ENCODE assay signal across 8 cellular contexts in the genomic region with DNA sequence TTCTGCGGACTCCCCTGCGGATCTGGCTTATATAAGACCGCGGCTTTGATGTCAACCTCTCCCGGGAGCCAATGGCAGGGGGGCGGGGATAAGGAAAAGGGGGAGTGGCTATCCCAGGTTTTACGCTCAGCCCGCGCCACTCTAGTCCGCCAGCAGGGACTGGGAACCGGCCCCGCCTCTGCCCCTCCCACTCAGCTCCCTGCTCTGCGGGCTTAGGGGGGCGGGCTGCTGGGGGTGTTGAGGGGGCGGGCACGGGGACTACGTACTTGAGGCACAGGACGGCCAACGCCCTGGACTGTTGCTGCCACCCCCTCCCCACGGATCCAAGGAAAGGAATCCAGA. TPM values are rescaled to one million over a fixed set of nuclear protein-coding genes. Genes with fewer than 3 reads are reported as not detected.
DNase-seq lines count a peak whose midpoint lies in the region; ATAC-seq and TF ChIP-seq lines count a peak whose summit lies in the region.

A gene (minus strand): TSS at position 4 of the 342 bp plus-strand sequence. CDS start 219 bp downstream, outside the sequence.

- no peaks in the 10 kb centered on the region for H3K36me3 Mint-ChIP-seq in CD8-positive, alpha-beta memory T cell

- peak within 1 kb of the TSS; percentile 28 to 78 (median 67) for H3K4me3 Mint-ChIP-seq in CD8-positive, alpha-beta memory T cell

- TF ChIP-seq CTCF in breast epithelium (IDR thresholded peaks at IDR 0.05): no peak
- no peak for TF ChIP-seq CTCF in lower lobe of right lung (IDR thresholded peaks at IDR 0.05)

- no peaks in the 10 kb centered on the region for H3K36me3 ChIP-seq in CD8-positive, alpha-beta memory T cell (ENCODE audit: insufficient read depth, low read length)
- H3K36me3 ChIP-seq in breast epithelium (no peaks in the 10 kb centered on the region), lower lobe of right lung (no peaks in the 10 kb centered on the region)

- H3K27me3 Mint-ChIP-seq in CD8-positive, alpha-beta memory T cell: peaks cover 87 to 91% of the 10 kb centered on the region in 2 donors

- ATAC-seq in lower lobe of right lung (peak; percentile 37 to 66), HG02623 (IDR thresholded peaks at IDR 0.05; ENCODE audit: unreplicated experiment) (no peak), GM19035 (IDR thresholded peaks at IDR 0.05; ENCODE audit: unreplicated experiment) (no peak)

- peak within 1 kb of the TSS in 3 of 8 donors; percentile 9 to 34 (median 17) for H3K27ac Mint-ChIP-seq in CD8-positive, alpha-beta memory T cell

- peaks cover 53 to 71% (median 62%) of the 10 kb centered on the region in 3 donors for H3K4me1 Mint-ChIP-seq in CD8-positive, alpha-beta memory T cell

- no peak for TF ChIP-seq POLR2A in breast epithelium (IDR thresholded peaks at IDR 0.05)

- H3K27ac ChIP-seq in CD8-positive, alpha-beta memory T cell (ENCODE audit: low read depth, low read length): no peak within 1 kb of the TSS
- no peak within 1 kb of the TSS for H3K27ac ChIP-seq in breast epithelium
- no peak within 1 kb of the TSS for H3K27ac ChIP-seq in lower lobe of right lung

- intact Hi-C loops in breast epithelium (cut with DNase I; ENCODE audit: low total_unique reads) (loop anchor here (10.0 kb wide), 1 partner anchor 137 kb away; no protein-coding TSS in a partner anchor), lower lobe of right lung (cut with DNase I) (no loop called here)

- POLR2A ChIA-PET in CD8-positive, alpha-beta memory T cell (lab: Charles Lee): no interaction called here

- peak within 1 kb of the TSS; percentile 14 for H3K4me3 ChIP-seq in CD8-positive, alpha-beta memory T cell (ENCODE audit: low read length)
- H3K4me3 ChIP-seq in breast epithelium (peak within 1 kb of the TSS; percentile 36 to 63 (median 39)), lower lobe of right lung (peak within 1 kb of the TSS; percentile 38)

- peaks cover 0 to 2% (median 0%) of the 10 kb centered on the region in 5 donors for H3K9me3 Mint-ChIP-seq in CD8-positive, alpha-beta memory T cell

- H3K27me3 ChIP-seq in CD8-positive, alpha-beta memory T cell (ENCODE audit: insufficient read depth, low read length, poor library complexity, severe bottlenecking): peaks cover 89% of the 10 kb centered on the region
- peaks cover 14 to 100% of the 10 kb centered on the region in 2 donors for H3K27me3 ChIP-seq in breast epithelium
- peaks cover 100% of the 10 kb centered on the region for H3K27me3 ChIP-seq in lower lobe of right lung (ENCODE audit: low read depth)

- H3K9me3 ChIP-seq in CD8-positive, alpha-beta memory T cell (ENCODE audit: low read length): no peaks in the 10 kb centered on the region
- H3K9me3 ChIP-seq in breast epithelium (no peaks in the 10 kb centered on the region), lower lobe of right lung (no peaks in the 10 kb centered on the region)

- CTCF ChIA-PET in CD8-positive, alpha-beta memory T cell (lab: Charles Lee): interaction anchor here (1.9 kb wide), 1 partner anchor 10 kb away, joined by 7 read pairs; no protein-coding TSS in a partner anchor

- H3K4me1 ChIP-seq in CD8-positive, alpha-beta memory T cell (ENCODE audit: insufficient read depth, low read length): peaks cover 46% of the 10 kb centered on the region
- peaks cover 0 to 26% of the 10 kb centered on the region in 2 donors for H3K4me1 ChIP-seq in breast epithelium
- H3K4me1 ChIP-seq in lower lobe of right lung: peaks cover 73% of the 10 kb centered on the region

- no peak for DNase-seq in CD8-positive, alpha-beta memory T cell
- peak; percentile 9 for DNase-seq in NCI-H1417 treated with DMSO at 0.1 percent for 48 hours (lab: John Stamatoyannopoulos, UW)
- no peak for DNase-seq in breast epithelium (ENCODE audit: low spot score in 2 of 2)
- DNase-seq in lower lobe of right lung: peak; percentile 56
- no peak for DNase-seq in medulla oblongata (ENCODE audit: extremely low spot score)
- no peak for DNase-seq in stimulated activated CD4-positive, alpha-beta T cell treated with anti-CD3 and anti-CD28 coated beads, Interleukin-2, amount 100 ng/mL, for 48 hours

RNA-seq across cellular contexts. Expression of the gene that starts here (rescaled TPM):
- total RNA-seq in CD8-positive, alpha-beta memory T cell: not detected
- polyA plus RNA-seq in CD8-positive, alpha-beta memory T cell: not detected
- under 1 TPM in 2 of 3 donors, not detected in 1; 0.16 to 0.59 TPM for total RNA-seq in breast epithelium
- total RNA-seq in lower lobe of right lung: 0.21 TPM

Comparison
In these comparisons a context has a peak if more than half of its experiments do, and no peak if none do; other contexts are left out.
1. Peak in DNase-seq, ATAC-seq and H3K4me3 ChIP-seq in lower lobe of right lung; RNA of the gene not detected or under 1 TPM.